8 cellular contexts compared by ENCODE assay signal in the genomic region with DNA sequence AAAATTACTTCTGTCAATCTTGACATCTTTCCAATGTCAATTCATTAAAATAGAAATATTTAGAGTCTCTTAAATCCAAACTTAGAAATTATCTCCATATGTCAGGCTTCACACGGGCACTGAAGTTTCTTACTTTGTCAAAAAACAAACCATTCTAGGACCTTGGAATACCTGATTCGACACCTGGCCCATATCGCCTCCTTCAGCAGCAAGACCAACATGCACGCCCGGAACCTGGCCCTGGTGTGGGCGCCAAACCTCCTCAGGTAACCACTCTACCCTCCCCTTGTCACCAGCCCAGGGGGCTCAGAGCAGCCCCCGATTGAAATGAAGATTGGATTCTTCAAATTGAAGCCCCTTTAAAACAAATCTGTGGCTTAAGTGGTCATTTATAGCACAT.
"Had no signal": no experiment of that assay in that cellular context is flagged by ENCODE, and none has a peak within 500 bp of the region (broad histone marks: within the 10 kb centered on the region; RNA-seq: fewer than 3 reads in every experiment).

No MANE protein-coding gene starts in this region.

- FAIRE-seq: H54, HTR-8/SVneo, K562 had no signal

- H3K4me3 ChIP-seq: K562 had no signal

- ATAC-seq: K562 had no signal

- H3K4me3 Mint-ChIP-seq: H9 had no signal

- DNase-seq: GOT3, H9, HCEC 1CT, IMR-90, KG1 had no signal
